ENCODE assay signal across 20 cellular contexts in genomic region chr13:97341135-97341534, GRCh38.
DNase-seq lines count a peak whose midpoint lies in the region; ATAC-seq and TF ChIP-seq lines count a peak whose summit lies in the region.
"Had no signal": no experiment of that assay in that cellular context is flagged by ENCODE, and none has a peak within 500 bp of the region (broad histone marks: within the 10 kb centered on the region; RNA-seq: fewer than 3 reads in every experiment).

No MANE protein-coding gene starts in this region.

- H3K4me1 ChIP-seq in HCT116 (ENCODE audit: control insufficient read depth in 1 of 2, insufficient read depth in 2 of 2, low read length in 2 of 2), result peaks cover 26 to 39% of the 10 kb centered on the region in 2 experiments
- H3K4me1 ChIP-seq in RWPE2 (ENCODE audit: insufficient read depth, poor library complexity, severe bottlenecking), result peaks cover 5% of the 10 kb centered on the region
- peaks cover 0 to 51% (median 24%) of the 10 kb centered on the region in 4 donors for H3K4me1 ChIP-seq in tibial artery
- H3K4me1 ChIP-seq: BLaER1 had no signal

- no peak overlapping the region for H2AFZ ChIP-seq in HCT116 (ENCODE audit: low read depth, low read length, poor library complexity, severe bottlenecking)

- H3K4me2 ChIP-seq in HCT116 (ENCODE audit: low read length), result no peak overlapping the region
- H3K4me2 ChIP-seq: BLaER1 had no signal

- H3K27ac Mint-ChIP-seq in memory B cell, result peak overlapping the region; percentile 10
- H3K27ac Mint-ChIP-seq: activated naive CD4-positive, alpha-beta T cell treated with anti-CD3 and anti-CD28 coated beads, Interleukin-2, amount 50 U/mL, for 24 hours; mesothelial cell of epicardium; stimulated activated naive CD8-positive, alpha-beta T cell treated with anti-CD3 and anti-CD28 coated beads, Interleukin-15, Interleukin-2, amounts not matched to agents 100 ng/mL and 50 ng/mL, for 24 hours had no signal

- no peak for TF ChIP-seq CTCF in HCT116 (IDR thresholded peaks at IDR 0.05 in 2 of 3, conservative IDR thresholded peaks at IDR 0.05 in 1 of 3; ENCODE audit: borderline replicate concordance in 1 of 3, insufficient read depth in 1 of 3, low read depth in 2 of 3, low read length in 2 of 3)
- TF ChIP-seq CTCF in RWPE2 (IDR thresholded peaks at IDR 0.05; ENCODE audit: poor library complexity, severe bottlenecking), result no peak
- no peak for TF ChIP-seq CTCF in tibial artery (IDR thresholded peaks at IDR 0.05)
- TF ChIP-seq CTCF in GM10266 (IDR thresholded peaks at IDR 0.05; ENCODE audit: control insufficient read depth, insufficient read depth, low read depth, missing control alignments), result no peak

- peaks cover 2 to 9% of the 10 kb centered on the region in 2 experiments; a peak in 1 of 4 replicates for H3K36me3 ChIP-seq in HCT116 (ENCODE audit: control insufficient read depth in 1 of 2, insufficient read depth in 2 of 2, low read length in 2 of 2)
- H3K36me3 ChIP-seq in RWPE2 (ENCODE audit: low read depth), result peaks cover 32% of the 10 kb centered on the region
- peaks cover 0 to 25% (median 8%) of the 10 kb centered on the region in 3 donors for H3K36me3 ChIP-seq in tibial artery

- no peaks in the 10 kb centered on the region for H3K4me1 Mint-ChIP-seq in memory B cell
- H3K4me1 Mint-ChIP-seq: activated naive CD4-positive, alpha-beta T cell treated with anti-CD3 and anti-CD28 coated beads, Interleukin-2, amount 50 U/mL, for 24 hours had no signal

- no peaks in the 10 kb centered on the region for H3K27me3 Mint-ChIP-seq in memory B cell
- H3K27me3 Mint-ChIP-seq: activated naive CD4-positive, alpha-beta T cell treated with anti-CD3 and anti-CD28 coated beads, Interleukin-2, amount 50 U/mL, for 24 hours; stimulated activated naive CD8-positive, alpha-beta T cell treated with anti-CD3 and anti-CD28 coated beads, Interleukin-15, Interleukin-2, amounts not matched to agents 100 ng/mL and 50 ng/mL, for 24 hours had no signal

- DNase-seq in HCT116 (ENCODE audit: low read depth, low spot score), result no peak
- DNase-seq in RWPE2 (ENCODE audit: low spot score), result no peak
- no peak for DNase-seq in memory B cell (ENCODE audit: low spot score in 2 of 2)
- no peak for DNase-seq in tibial artery
- no peak for DNase-seq in GM10266 (ENCODE audit: extremely low spot score)
- no peak for DNase-seq in KBM-7
- DNase-seq in COR-L47 (lab: John Stamatoyannopoulos, UW), result no peak
- DNase-seq: activated T-cell treated with anti-CD3 and anti-CD28 coated beads, Interleukin-2, amount 50 U/mL, for 72 hours; GDM1; left colon; NCI-H1105; NCI-H2081; NCI-H446; NK-92 treated with Interleukin-12 subunit alpha and Interleukin-12 subunit beta, amount 100 ng/mL, for 24 hours; stimulated activated CD4-positive, alpha-beta T cell treated with anti-CD3 and anti-CD28 coated beads, Interleukin-4, amount 100 ng/mL, for 1 hour had no signal

- H3K4me3 Mint-ChIP-seq in memory B cell, result no peak overlapping the region
- H3K4me3 Mint-ChIP-seq: activated naive CD4-positive, alpha-beta T cell treated with anti-CD3 and anti-CD28 coated beads, Interleukin-2, amount 50 U/mL, for 24 hours; activated T-cell treated with anti-CD3 and anti-CD28 coated beads, Interleukin-2, amount 50 U/mL, for 72 hours; mesothelial cell of epicardium; stimulated activated naive CD8-positive, alpha-beta T cell treated with anti-CD3 and anti-CD28 coated beads, Interleukin-15, Interleukin-2, amounts not matched to agents 100 ng/mL and 50 ng/mL, for 24 hours had no signal

- intact Hi-C loops in HCT116 (cut with micrococcal nuclease), result loop anchor here (5.0 kb wide), 2 partner anchors 64 to 309 kb away; no protein-coding TSS in a partner anchor
- intact Hi-C loops in tibial artery (cut with DNase I; ENCODE audit: low total_unique reads), result no loop called here

- H3K9me3 ChIP-seq in HCT116 (ENCODE audit: control insufficient read depth in 1 of 2, insufficient read depth in 1 of 2, low read depth in 1 of 2, low read length in 2 of 2) (no peaks in the 10 kb centered on the region), RWPE2 (ENCODE audit: severe bottlenecking) (no peaks in the 10 kb centered on the region), tibial artery (no peaks in the 10 kb centered on the region)
- H3K9me3 ChIP-seq: BLaER1 had no signal

- H3K36me3 Mint-ChIP-seq in memory B cell, result peaks cover 17% of the 10 kb centered on the region

- POLR2A ChIA-PET in HCT116 (lab: Charles Lee), result no interaction called here

- ATAC-seq in HCT116 (no peak), RWPE2 (ENCODE audit: low read depth) (peak; percentile 41; the same call in 1 of the 3 replicates), memory B cell (ENCODE audit: low read depth) (no peak), HG02642 (IDR thresholded peaks at IDR 0.05; ENCODE audit: poor library complexity, unreplicated experiment) (no peak)
- ATAC-seq: activated T-cell treated with anti-CD3 and anti-CD28 coated beads, Interleukin-2, amount 50 U/mL, for 72 hours had no signal

- in situ Hi-C loops in KBM-7 (cut with MboI; ENCODE audit: low pct_unique_long_range_greater_than_20kb, low sequenced_read_pairs), result loop anchor here (25.0 kb wide), 1 partner anchor 229 kb away; no protein-coding TSS in a partner anchor

- no peak for TF ChIP-seq POLR2A in HCT116 (IDR thresholded peaks at IDR 0.05; ENCODE audit: borderline replicate concordance, extremely low read depth, insufficient read depth, insufficient read length)

- no peaks in the 10 kb centered on the region for H3K9me3 Mint-ChIP-seq in memory B cell
- H3K9me3 Mint-ChIP-seq: activated naive CD4-positive, alpha-beta T cell treated with anti-CD3 and anti-CD28 coated beads, Interleukin-2, amount 50 U/mL, for 24 hours; activated T-cell treated with anti-CD3 and anti-CD28 coated beads, Interleukin-2, amount 50 U/mL, for 72 hours; mesothelial cell of epicardium; stimulated activated naive CD8-positive, alpha-beta T cell treated with anti-CD3 and anti-CD28 coated beads, Interleukin-15, Interleukin-2, amounts not matched to agents 100 ng/mL and 50 ng/mL, for 24 hours had no signal

- no peak overlapping the region for H3K9ac ChIP-seq in HCT116 (ENCODE audit: low read length)
- H3K9ac ChIP-seq: BLaER1 had no signal

- H3K27me3 ChIP-seq in HCT116 (ENCODE audit: insufficient read depth, low read length) (no peaks in the 10 kb centered on the region), RWPE2 (ENCODE audit: insufficient read depth, poor library complexity, severe bottlenecking) (no peaks in the 10 kb centered on the region), tibial artery (no peaks in the 10 kb centered on the region)
- H3K27me3 ChIP-seq: BLaER1 had no signal

- no peak overlapping the region for H3K4me3 ChIP-seq in HCT116 (replicated peaks in 1 of 2; ENCODE audit: low read depth in 1 of 2, low read length in 2 of 2)
- H3K4me3 ChIP-seq in RWPE2 (ENCODE audit: severe bottlenecking), result no peak overlapping the region
- no peak overlapping the region for H3K4me3 ChIP-seq in tibial artery
- H3K4me3 ChIP-seq: BLaER1 had no signal

- no peaks in the 10 kb centered on the region for H4K20me1 ChIP-seq in HCT116 (ENCODE audit: insufficient read depth)

- RAD21 ChIA-PET in HCT116 (lab: Charles Lee; ENCODE audit: low non-redundant PET in 1 of 2, low total read pairs in 2 of 2, uncharacterized antibody in 2 of 2, unreplicated experiment in 2 of 2), result no interaction called here

- H3K27ac ChIP-seq in HCT116 (ENCODE audit: low read depth, low read length) (peak overlapping the region; percentile 5; the same call in 1 of the 2 replicates), RWPE2 (ENCODE audit: poor library complexity, severe bottlenecking) (peak overlapping the region; percentile 4), tibial artery (peak overlapping the region; percentile 9 to 73)
- H3K27ac ChIP-seq: BLaER1 had no signal

- peaks cover 12% of the 10 kb centered on the region; the same call in 1 of the 2 replicates for H3K79me2 ChIP-seq in HCT116 (ENCODE audit: insufficient read depth, low read length)

- no peaks in the 10 kb centered on the region; the same call in 1 of the 2 replicates for H3K9me2 ChIP-seq in HCT116 (ENCODE audit: insufficient read depth)

- TF ChIP-seq RAD21 in HCT116 (IDR thresholded peaks at IDR 0.05; ENCODE audit: low read depth), result no peak

- CTCF ChIA-PET in HCT116 (lab: Charles Lee), result no interaction called here

- no TSS peak for BruUV-seq in HCT116 (replicated peaks; lab: Mats Ljungman, UMichigan)

TF ChIP-seq in HCT116, 20 proteins besides CTCF, POLR2A, EP300 and RAD21 (continues in another document):
- TF ChIP-seq, protein P1, sequence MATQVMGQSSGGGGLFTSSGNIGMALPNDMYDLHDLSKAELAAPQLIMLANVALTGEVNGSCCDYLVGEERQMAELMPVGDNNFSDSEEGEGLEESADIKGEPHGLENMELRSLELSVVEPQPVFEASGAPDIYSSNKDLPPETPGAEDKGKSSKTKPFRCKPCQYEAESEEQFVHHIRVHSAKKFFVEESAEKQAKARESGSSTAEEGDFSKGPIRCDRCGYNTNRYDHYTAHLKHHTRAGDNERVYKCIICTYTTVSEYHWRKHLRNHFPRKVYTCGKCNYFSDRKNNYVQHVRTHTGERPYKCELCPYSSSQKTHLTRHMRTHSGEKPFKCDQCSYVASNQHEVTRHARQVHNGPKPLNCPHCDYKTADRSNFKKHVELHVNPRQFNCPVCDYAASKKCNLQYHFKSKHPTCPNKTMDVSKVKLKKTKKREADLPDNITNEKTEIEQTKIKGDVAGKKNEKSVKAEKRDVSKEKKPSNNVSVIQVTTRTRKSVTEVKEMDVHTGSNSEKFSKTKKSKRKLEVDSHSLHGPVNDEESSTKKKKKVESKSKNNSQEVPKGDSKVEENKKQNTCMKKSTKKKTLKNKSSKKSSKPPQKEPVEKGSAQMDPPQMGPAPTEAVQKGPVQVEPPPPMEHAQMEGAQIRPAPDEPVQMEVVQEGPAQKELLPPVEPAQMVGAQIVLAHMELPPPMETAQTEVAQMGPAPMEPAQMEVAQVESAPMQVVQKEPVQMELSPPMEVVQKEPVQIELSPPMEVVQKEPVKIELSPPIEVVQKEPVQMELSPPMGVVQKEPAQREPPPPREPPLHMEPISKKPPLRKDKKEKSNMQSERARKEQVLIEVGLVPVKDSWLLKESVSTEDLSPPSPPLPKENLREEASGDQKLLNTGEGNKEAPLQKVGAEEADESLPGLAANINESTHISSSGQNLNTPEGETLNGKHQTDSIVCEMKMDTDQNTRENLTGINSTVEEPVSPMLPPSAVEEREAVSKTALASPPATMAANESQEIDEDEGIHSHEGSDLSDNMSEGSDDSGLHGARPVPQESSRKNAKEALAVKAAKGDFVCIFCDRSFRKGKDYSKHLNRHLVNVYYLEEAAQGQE (IDR thresholded peaks at IDR 0.05; ENCODE audit: low read depth), result no peak
- TF ChIP-seq YY1 (IDR thresholded peaks at IDR 0.05; ENCODE audit: extremely low read depth, insufficient replicate concordance, low read depth, low read length) (no peak), ELF1 (IDR thresholded peaks at IDR 0.05; ENCODE audit: borderline replicate concordance, low read depth) (no peak), CBX3 (IDR thresholded peaks at IDR 0.05; ENCODE audit: low read depth) (no peak)
